1 cellular context compared by ENCODE assay signal in genomic region chr2:230864605-230865323, GRCh38.
TF ChIP-seq lines count a peak whose summit lies in the region.

Gene ITM2C, plus strand, starts transcription at chr2:230864942. Its CDS starts 84 bp downstream, at chr2:230865026.

TF ChIP-seq in HEK293, 187 proteins besides CTCF, POLR2A, EP300 and RAD21 (continued from another document):
- no peak for TF ChIP-seq ZNF701 (tag by site-specific recombination; IDR thresholded peaks at IDR 0.05)
- TF ChIP-seq GLIS1 (tag by site-specific recombination; IDR thresholded peaks at IDR 0.05): peak; percentile 39
- TF ChIP-seq BCL11A (tag by site-specific recombination; IDR thresholded peaks at IDR 0.05; ENCODE audit: low read depth): 0 out of 2 replicates have a peak, but pooled peaks have one; percentile 48
- no peak for TF ChIP-seq HIC1 (tag by site-specific recombination; IDR thresholded peaks at IDR 0.05)
- TF ChIP-seq PATZ1 (tag by site-specific recombination; IDR thresholded peaks at IDR 0.05): peak; percentile 58; the same call in 1 of the 2 replicates
- TF ChIP-seq ZNF23 (tag by site-specific recombination; IDR thresholded peaks at IDR 0.05; ENCODE audit: borderline replicate concordance): no peak
- TF ChIP-seq, protein P1, sequence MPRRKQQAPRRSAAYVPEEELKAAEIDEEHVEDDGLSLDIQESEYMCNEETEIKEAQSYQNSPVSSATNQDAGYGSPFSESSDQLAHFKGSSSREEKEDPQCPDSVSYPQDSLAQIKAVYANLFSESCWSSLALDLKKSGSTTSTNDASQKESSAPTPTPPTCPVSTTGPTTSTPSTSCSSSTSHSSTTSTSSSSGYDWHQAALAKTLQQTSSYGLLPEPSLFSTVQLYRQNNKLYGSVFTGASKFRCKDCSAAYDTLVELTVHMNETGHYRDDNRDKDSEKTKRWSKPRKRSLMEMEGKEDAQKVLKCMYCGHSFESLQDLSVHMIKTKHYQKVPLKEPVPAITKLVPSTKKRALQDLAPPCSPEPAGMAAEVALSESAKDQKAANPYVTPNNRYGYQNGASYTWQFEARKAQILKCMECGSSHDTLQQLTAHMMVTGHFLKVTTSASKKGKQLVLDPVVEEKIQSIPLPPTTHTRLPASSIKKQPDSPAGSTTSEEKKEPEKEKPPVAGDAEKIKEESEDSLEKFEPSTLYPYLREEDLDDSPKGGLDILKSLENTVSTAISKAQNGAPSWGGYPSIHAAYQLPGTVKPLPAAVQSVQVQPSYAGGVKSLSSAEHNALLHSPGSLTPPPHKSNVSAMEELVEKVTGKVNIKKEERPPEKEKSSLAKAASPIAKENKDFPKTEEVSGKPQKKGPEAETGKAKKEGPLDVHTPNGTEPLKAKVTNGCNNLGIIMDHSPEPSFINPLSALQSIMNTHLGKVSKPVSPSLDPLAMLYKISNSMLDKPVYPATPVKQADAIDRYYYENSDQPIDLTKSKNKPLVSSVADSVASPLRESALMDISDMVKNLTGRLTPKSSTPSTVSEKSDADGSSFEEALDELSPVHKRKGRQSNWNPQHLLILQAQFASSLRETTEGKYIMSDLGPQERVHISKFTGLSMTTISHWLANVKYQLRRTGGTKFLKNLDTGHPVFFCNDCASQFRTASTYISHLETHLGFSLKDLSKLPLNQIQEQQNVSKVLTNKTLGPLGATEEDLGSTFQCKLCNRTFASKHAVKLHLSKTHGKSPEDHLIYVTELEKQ (tag by site-specific recombination; IDR thresholded peaks at IDR 0.05; ENCODE audit: borderline replicate concordance): peak; percentile 55; the same call in 1 of the 2 replicates
- TF ChIP-seq KLF1 (tag by site-specific recombination; IDR thresholded peaks at IDR 0.05): peak; percentile 54; the same call in 1 of the 2 replicates
- TF ChIP-seq ZNF423 (tag by site-specific recombination; IDR thresholded peaks at IDR 0.05): 0 out of 2 replicates have a peak, but pooled peaks have one; percentile 46
- TF ChIP-seq ZNF416 (tag by site-specific recombination; IDR thresholded peaks at IDR 0.05): no peak
- no peak for TF ChIP-seq ZNF558 (tag by site-specific recombination; IDR thresholded peaks at IDR 0.05)
- TF ChIP-seq OVOL3 (tag by site-specific recombination; IDR thresholded peaks at IDR 0.05): no peak
- TF ChIP-seq SP3 (tag by site-specific recombination; IDR thresholded peaks at IDR 0.05): 0 out of 2 replicates have a peak, but pooled peaks have one; percentile 10
- TF ChIP-seq MZF1 (tag by site-specific recombination; IDR thresholded peaks at IDR 0.05; ENCODE audit: borderline replicate concordance): peak; percentile 30; the same call in 1 of the 2 replicates
- TF ChIP-seq KLF8 (tag by site-specific recombination; IDR thresholded peaks at IDR 0.05): 0 out of 2 replicates have a peak, but pooled peaks have one; percentile 36
- no peak for TF ChIP-seq ZNF791 (tag by site-specific recombination; IDR thresholded peaks at IDR 0.05)
- no peak for TF ChIP-seq ZBTB6 (tag by site-specific recombination; IDR thresholded peaks at IDR 0.05)
- TF ChIP-seq ZSCAN16 (tag by site-specific recombination; IDR thresholded peaks at IDR 0.05): no peak
- TF ChIP-seq ZBTB17 (tag by site-specific recombination; IDR thresholded peaks at IDR 0.05): peak; percentile 85
- 0 out of 2 replicates have a peak, but pooled peaks have one; percentile 55 for TF ChIP-seq ZBTB7A (tag by site-specific recombination; IDR thresholded peaks at IDR 0.05; ENCODE audit: low read depth)
- TF ChIP-seq ZNF16 (tag by site-specific recombination; IDR thresholded peaks at IDR 0.05; ENCODE audit: low read depth): no peak
